Comparison of ENCODE assay signal across 11 cellular contexts in genomic region chr16:4140652-4141051, GRCh38. TPM values are rescaled to one million over a fixed set of nuclear protein-coding genes. Genes with fewer than 3 reads are reported as not detected.
DNase-seq lines count a peak whose midpoint lies in the region; ATAC-seq and TF ChIP-seq lines count a peak whose summit lies in the region.
"Had no signal": no experiment of that assay in that cellular context is flagged by ENCODE, and none has a peak within 500 bp of the region (broad histone marks: within the 10 kb centered on the region; RNA-seq: fewer than 3 reads in every experiment).

No MANE protein-coding gene starts in this region.

- intact Hi-C loops in naive thymus-derived CD4-positive, alpha-beta T cell (cut with micrococcal nuclease): no loop called here
- intact Hi-C loops in uterus (cut with DNase I; ENCODE audit: low total_unique reads): no loop called here

- no peak overlapping the region for H3K4me3 Mint-ChIP-seq in naive thymus-derived CD4-positive, alpha-beta T cell

- no peak for TF ChIP-seq POLR2A in uterus (IDR thresholded peaks at IDR 0.05)

- TF ChIP-seq CTCF in foreskin keratinocyte (conservative IDR thresholded peaks at IDR 0.05) (no peak), uterus (IDR thresholded peaks at IDR 0.05) (no peak)

- no peak for DNase-seq in HEK293T (ENCODE audit: extremely low spot score)
- peak; percentile 70 to 86 for DNase-seq in foreskin keratinocyte
- DNase-seq in naive thymus-derived CD4-positive, alpha-beta T cell: no peak
- no peak for DNase-seq in uterus
- DNase-seq: DMS153; effector CD8-positive, alpha-beta T cell; NCI-H82 had no signal

- H3K36me3 ChIP-seq in ACC112 (ENCODE audit: insufficient read depth, low read length) (no peaks in the 10 kb centered on the region), uterus (no peaks in the 10 kb centered on the region)
- no peaks in the 10 kb centered on the region for H3K36me3 ChIP-seq in naive thymus-derived CD4-positive, alpha-beta T cell (ENCODE audit: control insufficient read depth in 2 of 3, insufficient read depth in 3 of 3, low read length in 3 of 3)

- peaks cover 0 to 13% (median 3%) of the 10 kb centered on the region in 5 donors for H3K27me3 Mint-ChIP-seq in naive thymus-derived CD4-positive, alpha-beta T cell

- H3K27ac ChIP-seq in ACC112 (ENCODE audit: low read depth, low read length) (no peak overlapping the region), foreskin keratinocyte (peak overlapping the region; percentile 58), uterus (peak overlapping the region in 1 of 2 donors; percentile 39)
- no peak overlapping the region for H3K27ac ChIP-seq in naive thymus-derived CD4-positive, alpha-beta T cell (ENCODE audit: low read depth, low read length)

- peak overlapping the region in 1 of 9 donors; percentile 44 for H3K27ac Mint-ChIP-seq in naive thymus-derived CD4-positive, alpha-beta T cell

- peaks cover 0 to 42% (median 8%) of the 10 kb centered on the region in 7 donors for H3K4me1 Mint-ChIP-seq in naive thymus-derived CD4-positive, alpha-beta T cell

- H3K9me3 ChIP-seq in naive thymus-derived CD4-positive, alpha-beta T cell (ENCODE audit: control insufficient read depth in 2 of 3, low read length in 3 of 3): no peaks in the 10 kb centered on the region
- no peaks in the 10 kb centered on the region for H3K9me3 ChIP-seq in uterus

- peak overlapping the region; percentile 25 for H2AFZ ChIP-seq in ACC112 (ENCODE audit: low read length, unreplicated experiment)

- no peaks in the 10 kb centered on the region for H3K4me1 ChIP-seq in ACC112 (ENCODE audit: control insufficient read depth, insufficient read depth, low read length, unreplicated experiment)
- peaks cover 12% of the 10 kb centered on the region for H3K4me1 ChIP-seq in foreskin keratinocyte
- peaks cover 5 to 8% of the 10 kb centered on the region in 2 donors for H3K4me1 ChIP-seq in naive thymus-derived CD4-positive, alpha-beta T cell (ENCODE audit: control insufficient read depth in 2 of 2, insufficient read depth in 2 of 2, low read length in 2 of 2)
- H3K4me1 ChIP-seq in uterus: no peaks in the 10 kb centered on the region

- CTCF ChIA-PET in HEK293T (lab: Yijun Ruan, JAX): interaction anchor here (0.6 kb wide), 1 partner anchor 113 kb away, joined by 3 read pairs; no protein-coding TSS in a partner anchor
- CTCF ChIA-PET in naive thymus-derived CD4-positive, alpha-beta T cell (lab: Charles Lee): no interaction called here

- ATAC-seq in SK-N-SH treated with all-trans-retinoic acid at 6 μM for 48 hours (no peak), foreskin keratinocyte (peak; percentile 57), GM18867 (IDR thresholded peaks at IDR 0.05; ENCODE audit: unreplicated experiment) (no peak), GM19463 (IDR thresholded peaks at IDR 0.05; ENCODE audit: unreplicated experiment) (no peak)
- no peak for ATAC-seq in naive thymus-derived CD4-positive, alpha-beta T cell

- H3K27me3 ChIP-seq in ACC112 (ENCODE audit: insufficient read depth, low read length) (peaks cover 7% of the 10 kb centered on the region; the same call in 1 of the 2 replicates), foreskin keratinocyte (no peaks in the 10 kb centered on the region), uterus (no peaks in the 10 kb centered on the region)
- no peaks in the 10 kb centered on the region for H3K27me3 ChIP-seq in naive thymus-derived CD4-positive, alpha-beta T cell (ENCODE audit: control insufficient read depth in 2 of 2, insufficient read depth in 2 of 2, low read length in 2 of 2)

- peaks cover 0 to 19% (median 0%) of the 10 kb centered on the region in 5 donors for H3K36me3 Mint-ChIP-seq in naive thymus-derived CD4-positive, alpha-beta T cell

- peaks cover 0 to 5% (median 0%) of the 10 kb centered on the region in 11 donors for H3K9me3 Mint-ChIP-seq in naive thymus-derived CD4-positive, alpha-beta T cell

- POLR2A ChIA-PET in HEK293T (lab: Yijun Ruan, JAX): no interaction called here
- POLR2A ChIA-PET in naive thymus-derived CD4-positive, alpha-beta T cell (lab: Charles Lee): no interaction called here

- H3K79me2 ChIP-seq in ACC112 (ENCODE audit: control insufficient read depth, insufficient read depth, low read length, unreplicated experiment): no peaks in the 10 kb centered on the region

- no peak overlapping the region for H3K4me3 ChIP-seq in ACC112 (ENCODE audit: low read depth, low read length)
- no peak overlapping the region for H3K4me3 ChIP-seq in naive thymus-derived CD4-positive, alpha-beta T cell (ENCODE audit: low read length)
- H3K4me3 ChIP-seq in uterus: no peak overlapping the region

TF ChIP-seq in HEK293T, 16 proteins besides CTCF, POLR2A, EP300 and RAD21:
- no peak for TF ChIP-seq BHLHE40 (IDR thresholded peaks at IDR 0.05; ENCODE audit: borderline replicate concordance)
- TF ChIP-seq L3MBTL2 (conservative IDR thresholded peaks at IDR 0.05): peak; percentile 87
- TF ChIP-seq PKNOX1 (IDR thresholded peaks at IDR 0.05): 0 out of 2 replicates have a peak, but pooled peaks have one; percentile 22

TF ChIP-seq in SK-N-SH treated with all-trans-retinoic acid at 6 μM for 48 hours, 23 proteins besides CTCF, POLR2A, EP300 and RAD21:
- TF ChIP-seq OSR1 (CRISPR knock-in tag; IDR thresholded peaks at IDR 0.05) (peak; percentile 88), BACH2 (CRISPR knock-in tag; IDR thresholded peaks at IDR 0.05; ENCODE audit: borderline replicate concordance) (no peak), RARB (CRISPR knock-in tag; IDR thresholded peaks at IDR 0.05) (no peak)

RNA-seq across cellular contexts. Expression of gene ADCY9, which starts 24.4 kb away (rescaled TPM):
- 10.9 and 11.5 TPM in 2 replicates for total RNA-seq in foreskin keratinocyte
- 2.5 and 2.9 TPM in 2 replicates for polyA plus RNA-seq in foreskin keratinocyte
- total RNA-seq in naive thymus-derived CD4-positive, alpha-beta T cell: 10 to 100 TPM in 2 of 5 experiments, 1 to 10 TPM in 3; 3.9 to 14.3 (median 5.6) TPM
- polyA plus RNA-seq in naive thymus-derived CD4-positive, alpha-beta T cell: under 1 TPM; 0.46 to 0.47 TPM
- total RNA-seq in uterus: 10 to 100 TPM in 3 of 4 donors, 1 to 10 TPM in 1; 2.8 to 34.7 (median 20.2) TPM

Comparison
In these comparisons a context has a peak if more than half of its experiments do, and no peak if none do; other contexts are left out.
1. DNase-seq: peak in foreskin keratinocyte (2 of 2); none in HEK293T (single experiment), naive thymus-derived CD4-positive, alpha-beta T cell (0 of 9) and uterus (0 of 2).